In genomic region chr19:30105723-30106122, GRCh38 we compare ENCODE assay signal across 1 cellular context.
TF ChIP-seq lines count a peak whose summit lies in the region.

No MANE protein-coding gene starts in this region.

TF ChIP-seq in GM12878, 131 proteins besides CTCF, POLR2A, EP300 and RAD21 (continued from another document):
- TF ChIP-seq PKNOX1 (IDR thresholded peaks at IDR 0.05) (peak; percentile 66; the same call in 1 of the 2 replicates), GABPA (IDR thresholded peaks at IDR 0.05; ENCODE audit: low read depth) (no peak), NR2C1 (IDR thresholded peaks at IDR 0.05) (no peak), ATF3 (IDR thresholded peaks at IDR 0.05; ENCODE audit: borderline replicate concordance, extremely low read depth, low read depth, low read length) (no peak), NRF1 (conservative IDR thresholded peaks at IDR 0.05; ENCODE audit: low read depth, low read length) (no peak), SMARCA5 (IDR thresholded peaks at IDR 0.05) (no peak), PBX3 (IDR thresholded peaks at IDR 0.05; ENCODE audit: insufficient replicate concordance, low read depth, low read length) (peak; percentile 25), E2F8 (IDR thresholded peaks at IDR 0.05; ENCODE audit: low read depth, partially characterized antibody) (no peak), IKZF1 (conservative IDR thresholded peaks at IDR 0.05) (peak; percentile 29), BHLHE40 (IDR thresholded peaks at IDR 0.05; ENCODE audit: borderline replicate concordance in 1 of 2, low read depth in 2 of 2, low read length in 1 of 2) (peak in 1 of 2 experiments; percentile 32; a peak in 1 of 4 replicates), NR2F1 (conservative IDR thresholded peaks at IDR 0.05) (0 out of 2 replicates have a peak, but pooled peaks have one; percentile 21), TARDBP (IDR thresholded peaks at IDR 0.05; ENCODE audit: borderline replicate concordance) (no peak), ZNF24 (IDR thresholded peaks at IDR 0.05) (no peak), DPF2 (IDR thresholded peaks at IDR 0.05) (peak; percentile 64), JUNB (IDR thresholded peaks at IDR 0.05) (peak; percentile 20; the same call in 1 of the 2 replicates)
TF ChIP-seq in GM12878: peak in this region for 7.
